ENCODE assay signal across 34 cellular contexts in genomic region chr12:23867794-23868193, GRCh38.
"Had no signal": no experiment of that assay in that cellular context is flagged by ENCODE, and none has a peak within 500 bp of the region (broad histone marks: within the 10 kb centered on the region; RNA-seq: fewer than 3 reads in every experiment).

No MANE protein-coding gene starts in this region.

- H3K4me3 ChIP-seq: adrenal gland, ascending aorta, body of pancreas, breast epithelium, cardiac muscle cell had no signal

- H3K36me3 ChIP-seq: adrenal gland, ascending aorta, brain microvascular endothelial cell, breast epithelium, cardiac muscle cell had no signal

- ATAC-seq: activated naive CD4-positive, alpha-beta T cell treated with anti-CD3 and anti-CD28 coated beads, Interleukin-2, amount 50 U/mL, for 72 hours; activated naive CD8-positive, alpha-beta T cell treated with anti-CD3 and anti-CD28 coated beads, Interleukin-2, amount 50 U/mL, for 24 hours; activated T-cell treated with anti-CD3 and anti-CD28 coated beads, Interleukin-2, amount 50 U/mL, for 4 hours; activated T-cell treated with anti-CD3 and anti-CD28 coated beads, Interleukin-2, amount 50 U/mL, for 72 hours; activated T-helper 17 cell treated with anti-CD3 and anti-CD28 coated beads, Interleukin-2, amount 50 U/mL, for 72 hours; body of pancreas had no signal

- FAIRE-seq: astrocyte, bronchial epithelial cell had no signal

- H3K9me3 ChIP-seq: adrenal gland, ascending aorta, body of pancreas, breast epithelium had no signal

- H3K27me3 ChIP-seq: adrenal gland, ascending aorta, body of pancreas, brain microvascular endothelial cell, breast epithelium, cardiac muscle cell had no signal

- DNase-seq: activated effector memory CD4-positive, alpha-beta T cell treated with anti-CD3 and anti-CD28 coated beads, Interleukin-2, amount 50 U/mL, for 16 hours; activated effector memory CD4-positive, alpha-beta T cell treated with Interleukin-2 at 50 U/mL for 16 hours; activated gamma-delta T cell; activated gamma-delta T cell treated with Interleukin-2 at 50 U/mL for 16 hours; activated naive CD4-positive, alpha-beta T cell; activated naive CD4-positive, alpha-beta T cell treated with anti-CD3 and anti-CD28 coated beads for 36 hours; activated naive CD4-positive, alpha-beta T cell treated with anti-CD3 and anti-CD28 coated beads, Interleukin-2, amount 10 ng/mL, durations not matched to agents 7 days and 5 days; activated naive CD4-positive, alpha-beta T cell treated with anti-CD3 and anti-CD28 coated beads, Interleukin-2, amount 50 U/mL, for 16 hours; activated naive CD4-positive, alpha-beta T cell treated with Interleukin-2 at 50 U/mL for 16 hours; activated naive CD8-positive, alpha-beta T cell treated with anti-CD3 and anti-CD28 coated beads for 36 hours; activated naive CD8-positive, alpha-beta T cell treated with anti-CD3 and anti-CD28 coated beads, Interleukin-2, amount 10 ng/mL, durations not matched to agents 7 days and 5 days; activated naive CD8-positive, alpha-beta T cell treated with anti-CD3 and anti-CD28 coated beads, Interleukin-2, amount 50 U/mL, for 24 hours; activated T-cell treated with anti-CD3 and anti-CD28 coated beads, Interleukin-2, amount 50 U/mL, for 1 hour; activated T-cell treated with anti-CD3 and anti-CD28 coated beads, Interleukin-2, amount 50 U/mL, for 24 hours; activated T-cell treated with anti-CD3 and anti-CD28 coated beads, Interleukin-2, amount 50 U/mL, for 4 hours; activated T-cell treated with anti-CD3 and anti-CD28 coated beads, Interleukin-2, amount 50 U/mL, for 48 hours; activated T-cell treated with anti-CD3 and anti-CD28 coated beads, Interleukin-2, amount 50 U/mL, for 72 hours; adrenal gland; amniotic stem cell; amygdala; anterior cingulate cortex; aorta; body of pancreas; brain microvascular endothelial cell; caudate nucleus; central memory CD4-positive, alpha-beta T cell; cerebellar nuclear complex had no signal

- H3K27ac ChIP-seq: adrenal gland, ascending aorta, body of pancreas, brain microvascular endothelial cell, breast epithelium, cardiac muscle cell had no signal

- H3K4me1 ChIP-seq: adrenal gland, ascending aorta, body of pancreas, breast epithelium had no signal
